Comparison of ENCODE assay signal across 10 cellular contexts in the genomic region with DNA sequence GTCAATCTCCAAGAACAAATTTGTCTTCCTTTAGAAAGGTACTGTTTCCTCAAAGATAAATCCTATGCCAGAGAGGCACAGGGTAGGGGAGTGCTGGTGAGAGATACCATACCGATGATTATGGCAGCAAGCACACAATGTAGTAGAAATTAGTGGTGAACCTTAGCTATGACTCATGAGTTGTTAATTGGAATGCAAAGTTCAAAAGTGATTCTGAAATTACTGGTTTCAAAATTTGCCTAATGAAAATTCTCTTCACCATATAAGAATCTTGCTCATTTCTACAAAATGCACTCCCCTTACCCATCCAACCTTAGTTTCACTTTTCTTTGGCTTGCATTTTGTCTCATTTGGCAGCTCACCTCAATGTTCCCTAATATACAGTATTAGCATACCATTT.
DNase-seq lines count a peak whose midpoint lies in the region; ATAC-seq, FAIRE-seq and TF ChIP-seq lines count a peak whose summit lies in the region.
"Had no signal": no experiment of that assay in that cellular context is flagged by ENCODE, and none has a peak within 500 bp of the region (broad histone marks: within the 10 kb centered on the region; RNA-seq: fewer than 3 reads in every experiment).

No MANE protein-coding gene starts in this region.

- DNase-seq in RWPE2 (ENCODE audit: low spot score) (no peak), mucosa of descending colon (no peak), NCI-H1092 treated with DMSO at 0.1 percent for 48 hours (lab: John Stamatoyannopoulos, UW) (no peak), pancreas (no peak), SW480 (ENCODE audit: low spot score) (no peak)
- DNase-seq: NCI-H526 treated with DMSO at 0.1 percent for 48 hours, T-helper 9 cell had no signal

- TF ChIP-seq CTCF in RWPE2 (IDR thresholded peaks at IDR 0.05; ENCODE audit: poor library complexity, severe bottlenecking): no peak
- TF ChIP-seq CTCF in mucosa of descending colon (IDR thresholded peaks at IDR 0.05): no peak
- TF ChIP-seq CTCF in pancreas (IDR thresholded peaks at IDR 0.05): no peak

- 79 to 93% methylated on average over 1 of the region's 1 CpG for WGBS in pancreas, 2 donors

- ATAC-seq in GM18907 (IDR thresholded peaks at IDR 0.05; ENCODE audit: unreplicated experiment) (peak; percentile 42), GM21723 (IDR thresholded peaks at IDR 0.05; ENCODE audit: unreplicated experiment) (peak; percentile 44), RWPE2 (ENCODE audit: low read depth) (peak; percentile 45; the same call in 1 of the 3 replicates), mucosa of descending colon (peak; percentile 21), pancreas (no peak)

- H3K27ac ChIP-seq in RWPE2 (ENCODE audit: poor library complexity, severe bottlenecking) (no peak overlapping the region), pancreas (no peak overlapping the region)
- H3K27ac ChIP-seq: thoracic aorta had no signal

- no peaks in the 10 kb centered on the region for H3K9me3 ChIP-seq in RWPE2 (ENCODE audit: severe bottlenecking)
- H3K9me3 ChIP-seq in mucosa of descending colon: peaks cover 8% of the 10 kb centered on the region
- no peaks in the 10 kb centered on the region for H3K9me3 ChIP-seq in pancreas

- no peaks in the 10 kb centered on the region for H3K4me1 ChIP-seq in RWPE2 (ENCODE audit: insufficient read depth, poor library complexity, severe bottlenecking)
- H3K4me1 ChIP-seq in mucosa of descending colon (ENCODE audit: low read depth): peaks cover 6% of the 10 kb centered on the region
- peaks cover 4 to 16% (median 10%) of the 10 kb centered on the region in 3 donors for H3K4me1 ChIP-seq in pancreas

- H3K4me3 ChIP-seq in RWPE2 (ENCODE audit: severe bottlenecking): no peak overlapping the region
- no peak overlapping the region for H3K4me3 ChIP-seq in mucosa of descending colon
- no peak overlapping the region for H3K4me3 ChIP-seq in pancreas
- H3K4me3 ChIP-seq: thoracic aorta had no signal

- no peak for FAIRE-seq in pancreas (lab: Jason Lieb, UNC)

- intact Hi-C loops in mucosa of descending colon (cut with DNase I, micrococcal nuclease) (no loop called here), pancreas (cut with DNase I) (loop anchor here in 1 of 3 donors (10.0 kb wide), 1 partner anchor 399 kb away; no protein-coding TSS in a partner anchor)

- H3K27me3 ChIP-seq in RWPE2 (ENCODE audit: insufficient read depth, poor library complexity, severe bottlenecking) (no peaks in the 10 kb centered on the region), pancreas (no peaks in the 10 kb centered on the region)

- H3K36me3 ChIP-seq in RWPE2 (ENCODE audit: low read depth) (no peaks in the 10 kb centered on the region; the same call in 1 of the 2 replicates), mucosa of descending colon (ENCODE audit: low read depth) (no peaks in the 10 kb centered on the region), pancreas (no peaks in the 10 kb centered on the region)

Comparison
In these comparisons a context has a peak if more than half of its experiments do, and no peak if none do; other contexts are left out.
1. ATAC-seq: peak in GM18907 (single experiment), GM21723 (single experiment), RWPE2 (single experiment) and mucosa of descending colon (single experiment); none in pancreas (0 of 4).